Comparison of ENCODE assay signal across 9 cellular contexts in the genomic region with DNA sequence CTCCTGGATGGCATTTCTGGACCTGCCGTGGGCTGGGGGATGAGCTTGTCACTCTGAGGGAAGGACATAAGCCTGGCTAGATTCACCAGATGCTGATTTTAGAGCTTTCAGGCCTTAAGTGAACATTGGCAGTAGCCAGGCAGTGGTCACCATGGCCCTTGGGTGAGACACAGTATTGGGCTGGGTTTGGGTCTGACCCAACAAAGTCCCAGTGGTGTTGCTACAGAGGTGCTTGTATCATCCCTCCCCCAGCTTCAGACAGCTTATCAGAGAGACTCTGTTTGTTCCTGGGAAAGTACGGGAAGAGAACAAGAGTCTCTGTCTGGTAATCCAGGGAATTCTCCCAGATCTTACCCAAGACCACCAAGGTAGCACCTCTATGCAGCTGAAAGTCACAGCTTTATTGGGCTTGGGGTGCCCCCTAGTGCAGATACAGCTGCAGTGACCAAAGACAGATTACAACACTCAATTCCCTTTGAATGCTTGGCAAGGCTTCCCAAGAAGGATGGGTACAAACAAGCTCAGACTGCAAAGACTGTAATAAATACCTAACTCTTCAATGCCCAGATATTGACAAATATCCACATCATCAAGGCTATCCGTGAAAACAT. TPM values are rescaled to one million over a fixed set of nuclear protein-coding genes. Genes with fewer than 3 reads are reported as not detected.
A peak's percentile ranks its signal among the peaks of the same experiment; 100 is the strongest.
DNase-seq lines count a peak whose midpoint lies in the region; ATAC-seq and TF ChIP-seq lines count a peak whose summit lies in the region.
"Had no signal": no experiment of that assay in that cellular context is flagged by ENCODE, and none has a peak within 500 bp of the region (broad histone marks: within the 10 kb centered on the region; RNA-seq: fewer than 3 reads in every experiment).

No MANE protein-coding gene starts in this region.

- H3F3A ChIP-seq in GM23248 (ENCODE audit: insufficient read depth) (no peaks in the 10 kb centered on the region), OCI-LY1 (ENCODE audit: insufficient read depth, low read length) (no peaks in the 10 kb centered on the region)

- H3K4me3 Mint-ChIP-seq in activated naive CD4-positive, alpha-beta T cell treated with anti-CD3 and anti-CD28 coated beads, Interleukin-2, amount 10 ng/mL, durations not matched to agents 7 days and 5 days, result no peak overlapping the region
- H3K4me3 Mint-ChIP-seq: nephron had no signal

- in situ Hi-C loops in GM23248 (cut with MboI), result no loop called here

- H3K36me3 ChIP-seq in GM23248 (ENCODE audit: low read depth), result no peaks in the 10 kb centered on the region
- H3K36me3 ChIP-seq in OCI-LY1 (ENCODE audit: insufficient read depth, low read length), result no peaks in the 10 kb centered on the region

- H3K27ac Mint-ChIP-seq in activated naive CD4-positive, alpha-beta T cell treated with anti-CD3 and anti-CD28 coated beads, Interleukin-2, amount 10 ng/mL, durations not matched to agents 7 days and 5 days, result no peak overlapping the region
- H3K27ac Mint-ChIP-seq: nephron had no signal

- H2AFZ ChIP-seq in GM23248 (no peak overlapping the region), OCI-LY1 (ENCODE audit: low read length) (no peak overlapping the region)

- H3K79me2 ChIP-seq in GM23248 (ENCODE audit: insufficient read depth), result no peaks in the 10 kb centered on the region
- H3K79me2 ChIP-seq in OCI-LY1 (ENCODE audit: insufficient read depth, low read length), result no peaks in the 10 kb centered on the region

- peak; percentile 74 for TF ChIP-seq CTCF in AG10803 (conservative IDR thresholded peaks at IDR 0.05; ENCODE audit: low read length)
- peak; percentile 89 for TF ChIP-seq CTCF in OCI-LY1 (IDR thresholded peaks at IDR 0.05; ENCODE audit: low read length)

- intact Hi-C loops in left ventricle myocardium superior (cut with micrococcal nuclease), result loop anchor here (5.0 kb wide), 1 partner anchor 41 kb away; no protein-coding TSS in a partner anchor

- H3K9me3 Mint-ChIP-seq in activated naive CD4-positive, alpha-beta T cell treated with anti-CD3 and anti-CD28 coated beads, Interleukin-2, amount 10 ng/mL, durations not matched to agents 7 days and 5 days, result no peaks in the 10 kb centered on the region

- H3K4me2 ChIP-seq in GM23248 (ENCODE audit: unreplicated experiment) (no peak overlapping the region), OCI-LY1 (ENCODE audit: low read length) (no peak overlapping the region)

- H4K20me1 ChIP-seq in GM23248 (ENCODE audit: insufficient read depth) (no peaks in the 10 kb centered on the region), OCI-LY1 (ENCODE audit: insufficient read depth, low read length) (no peaks in the 10 kb centered on the region)

- H3K9me2 ChIP-seq in GM23248 (ENCODE audit: insufficient read depth) (no peaks in the 10 kb centered on the region), OCI-LY1 (ENCODE audit: low read depth, low read length) (no peaks in the 10 kb centered on the region)

- H3K9me3 ChIP-seq in GM23248 (ENCODE audit: low read depth) (no peaks in the 10 kb centered on the region), OCI-LY1 (ENCODE audit: low read length) (no peaks in the 10 kb centered on the region)

- H3K4me1 Mint-ChIP-seq in activated naive CD4-positive, alpha-beta T cell treated with anti-CD3 and anti-CD28 coated beads, Interleukin-2, amount 10 ng/mL, durations not matched to agents 7 days and 5 days, result no peaks in the 10 kb centered on the region
- H3K4me1 Mint-ChIP-seq: nephron had no signal

- H3K4me3 ChIP-seq in AG10803 (ENCODE audit: low read length), result no peak overlapping the region
- H3K4me3 ChIP-seq in GM23248, result no peak overlapping the region
- H3K4me3 ChIP-seq in OCI-LY1 (ENCODE audit: low read depth, low read length, poor library complexity, severe bottlenecking), result no peak overlapping the region

- no peak overlapping the region for H3K27ac ChIP-seq in GM23248
- H3K27ac ChIP-seq in OCI-LY1 (ENCODE audit: low read depth, low read length, poor library complexity, severe bottlenecking), result no peak overlapping the region

- CTCF ChIA-PET in activated naive CD4-positive, alpha-beta T cell treated with anti-CD3 and anti-CD28 coated beads, Interleukin-2, amount 10 ng/mL, durations not matched to agents 7 days and 5 days (lab: Charles Lee), result interaction anchor here (0.8 to 4.8 kb wide), 22 partner anchors 10 to 558 kb away, joined by 3 to 109 read pairs (median 4); a partner anchor contains a TSS

- peaks cover 17% of the 10 kb centered on the region for H3K27me3 Mint-ChIP-seq in activated naive CD4-positive, alpha-beta T cell treated with anti-CD3 and anti-CD28 coated beads, Interleukin-2, amount 10 ng/mL, durations not matched to agents 7 days and 5 days

- H3K36me3 Mint-ChIP-seq in activated naive CD4-positive, alpha-beta T cell treated with anti-CD3 and anti-CD28 coated beads, Interleukin-2, amount 10 ng/mL, durations not matched to agents 7 days and 5 days, result no peaks in the 10 kb centered on the region

- H3K27me3 ChIP-seq in GM23248 (replicated peaks; ENCODE audit: insufficient read depth), result no peaks in the 10 kb centered on the region
- no peaks in the 10 kb centered on the region for H3K27me3 ChIP-seq in OCI-LY1 (ENCODE audit: insufficient read depth, low read length)

- WGBS in GM23248 (ENCODE audit: low coverage in 1 of 2, low lambda C conversion rate in 2 of 2, missing lambda C conversion rate in 2 of 2), 2 experiments, result 53 to 62% methylated on average over 3 of the region's 3 CpGs

- H3K4me1 ChIP-seq in GM23248 (ENCODE audit: insufficient read depth) (no peaks in the 10 kb centered on the region), OCI-LY1 (ENCODE audit: insufficient read depth, low read length, severe bottlenecking) (no peaks in the 10 kb centered on the region)

- ATAC-seq in left ventricle myocardium superior, result peak; percentile 76
- ATAC-seq in GM21447 (IDR thresholded peaks at IDR 0.05; ENCODE audit: unreplicated experiment), result no peak

- H3K9ac ChIP-seq in GM23248, result no peak overlapping the region
- no peak overlapping the region for H3K9ac ChIP-seq in OCI-LY1 (ENCODE audit: low read length)

- DNase-seq in AG10803 (ENCODE audit: low read depth), result peak; percentile 55
- DNase-seq in GM23248, result peak; percentile 70
- DNase-seq in activated naive CD4-positive, alpha-beta T cell treated with anti-CD3 and anti-CD28 coated beads, Interleukin-2, amount 10 ng/mL, durations not matched to agents 7 days and 5 days, result peak; percentile 61
- DNase-seq in left ventricle myocardium superior, result no peak
- peak in 4 of 6 experiments; percentile 4 to 24 (median 15) for DNase-seq in stimulated activated naive CD4-positive, alpha-beta T cell (lab: John Stamatoyannopoulos, UW)
- DNase-seq in AG08396 (ENCODE audit: low spot score), result no peak

RNA-seq across cellular contexts. Expression of a gene that starts 9.8 kb away (rescaled TPM):
- total RNA-seq in GM23248 (2014; rRNA removed; shearing (Covaris generic)), result 45.0 and 62.0 TPM in 2 replicates
- polyA plus RNA-seq in GM23248 (2016; fragmentation: Nextera tagmentation; extraction: Ambion mirVana), result 54.4 and 59.1 TPM in 2 replicates
- total RNA-seq in left ventricle myocardium superior, result 22.6 TPM

RNA-seq across cellular contexts. Expression of a gene that starts 19.9 kb away (rescaled TPM):
- total RNA-seq in GM23248 (2014; rRNA removed; shearing (Covaris generic)), result 3.7 and 4.9 TPM in 2 replicates
- 16.8 and 18.7 TPM in 2 replicates for polyA plus RNA-seq in GM23248 (2016; fragmentation: Nextera tagmentation; extraction: Ambion mirVana)
- 17.1 TPM for total RNA-seq in left ventricle myocardium superior

Comparison
In these comparisons a context has a peak if more than half of its experiments do, and no peak if none do; other contexts are left out.
1. DNase-seq: peak in AG10803 (single experiment), GM23248 (single experiment), activated naive CD4-positive, alpha-beta T cell treated with anti-CD3 and anti-CD28 coated beads, Interleukin-2, amount 10 ng/mL, durations not matched to agents 7 days and 5 days (single experiment) and stimulated activated naive CD4-positive, alpha-beta T cell (4 of 6); none in left ventricle myocardium superior (single experiment) and AG08396 (single experiment).